Comparison of ENCODE assay signal across 9 cellular contexts in genomic region chr1:97163591-97164275, GRCh38.
DNase-seq lines count a peak whose midpoint lies in the region; ATAC-seq and TF ChIP-seq lines count a peak whose summit lies in the region.
"Had no signal": no experiment of that assay in that cellular context is flagged by ENCODE, and none has a peak within 500 bp of the region (broad histone marks: within the 10 kb centered on the region; RNA-seq: fewer than 3 reads in every experiment).

No MANE protein-coding gene starts in this region.

- DNase-seq in HFFc6 (no peak), NCI-H1694 (lab: John Stamatoyannopoulos, UW) (no peak), NCI-H510A (lab: John Stamatoyannopoulos, UW) (no peak)

- H3K27me3 Mint-ChIP-seq in HFFc6 (ENCODE audit: insufficient read depth) = no peaks in the 10 kb centered on the region
- no peaks in the 10 kb centered on the region for H3K27me3 Mint-ChIP-seq in stimulated activated memory B cell treated with anti-CD40 and anti-IgM and Interleukin-4, amounts not matched to agents 10 μg/mL and 1 μg/mL and 100 μg/mL, for 72 hours
- H3K27me3 Mint-ChIP-seq: activated naive CD8-positive, alpha-beta T cell; central memory CD8-positive, alpha-beta T cell had no signal

- no peak overlapping the region for H3K4me3 Mint-ChIP-seq in HFFc6
- no peak overlapping the region for H3K4me3 Mint-ChIP-seq in stimulated activated memory B cell treated with anti-CD40 and anti-IgM and Interleukin-4, amounts not matched to agents 10 μg/mL and 1 μg/mL and 100 μg/mL, for 72 hours
- H3K4me3 Mint-ChIP-seq: activated naive CD8-positive, alpha-beta T cell; central memory CD8-positive, alpha-beta T cell had no signal

- H3K27ac Mint-ChIP-seq in HFFc6 = peak overlapping the region; percentile 8; the same call in 1 of the 2 replicates
- H3K27ac Mint-ChIP-seq in stimulated activated memory B cell treated with anti-CD40 and anti-IgM and Interleukin-4, amounts not matched to agents 10 μg/mL and 1 μg/mL and 100 μg/mL, for 72 hours = no peak overlapping the region
- H3K27ac Mint-ChIP-seq: activated naive CD8-positive, alpha-beta T cell had no signal

- peaks cover 19% of the 10 kb centered on the region for H3K4me1 Mint-ChIP-seq in HFFc6 (ENCODE audit: low read depth)
- peaks cover 27% of the 10 kb centered on the region for H3K4me1 Mint-ChIP-seq in stimulated activated memory B cell treated with anti-CD40 and anti-IgM and Interleukin-4, amounts not matched to agents 10 μg/mL and 1 μg/mL and 100 μg/mL, for 72 hours

- H3K9me3 Mint-ChIP-seq in HFFc6 = no peaks in the 10 kb centered on the region; the same call in 1 of the 2 replicates
- peaks cover 3% of the 10 kb centered on the region for H3K9me3 Mint-ChIP-seq in stimulated activated memory B cell treated with anti-CD40 and anti-IgM and Interleukin-4, amounts not matched to agents 10 μg/mL and 1 μg/mL and 100 μg/mL, for 72 hours

- TF ChIP-seq CTCF in HFFc6 (IDR thresholded peaks at IDR 0.05) = no peak

- ATAC-seq in GM18909 (IDR thresholded peaks at IDR 0.05; ENCODE audit: poor library complexity, unreplicated experiment) (peak; percentile 69), HG03378 (IDR thresholded peaks at IDR 0.05; ENCODE audit: unreplicated experiment) (peak; percentile 66), GM19035 (IDR thresholded peaks at IDR 0.05; ENCODE audit: unreplicated experiment) (no peak)
- peak; percentile 54 for ATAC-seq in stimulated activated memory B cell treated with anti-CD40 and anti-IgM and Interleukin-4, amounts not matched to agents 10 μg/mL and 1 μg/mL and 100 μg/mL, for 72 hours

- H3K36me3 Mint-ChIP-seq in HFFc6 (ENCODE audit: low read depth) = peaks cover 15% of the 10 kb centered on the region
- H3K36me3 Mint-ChIP-seq in stimulated activated memory B cell treated with anti-CD40 and anti-IgM and Interleukin-4, amounts not matched to agents 10 μg/mL and 1 μg/mL and 100 μg/mL, for 72 hours = no peaks in the 10 kb centered on the region
